1 cellular context compared by ENCODE assay signal in the genomic region with DNA sequence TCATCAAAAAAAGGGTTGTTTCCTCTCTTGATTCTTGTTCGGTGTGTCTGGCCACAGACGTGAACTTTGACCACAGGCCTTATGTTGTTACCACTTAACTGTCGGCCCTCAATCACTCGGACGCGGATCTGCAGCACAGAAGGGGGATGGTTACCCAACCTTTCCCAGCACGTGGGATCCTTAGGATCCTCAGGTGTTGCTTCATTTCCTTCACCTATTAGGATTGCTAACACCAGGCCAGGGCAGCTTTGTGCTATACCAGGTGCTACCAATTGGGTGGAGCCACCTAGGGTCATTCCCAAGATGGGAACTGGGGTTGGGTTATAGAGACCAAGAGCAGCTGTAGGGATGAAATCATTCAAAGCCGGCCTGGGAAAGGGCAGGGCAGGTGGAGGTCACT.
TF ChIP-seq lines count a peak whose summit lies in the region.

No MANE protein-coding gene starts in this region.

TF ChIP-seq in HepG2, 621 proteins besides CTCF, POLR2A, EP300 and RAD21 (continued from another document):
- TF ChIP-seq, protein P1, sequence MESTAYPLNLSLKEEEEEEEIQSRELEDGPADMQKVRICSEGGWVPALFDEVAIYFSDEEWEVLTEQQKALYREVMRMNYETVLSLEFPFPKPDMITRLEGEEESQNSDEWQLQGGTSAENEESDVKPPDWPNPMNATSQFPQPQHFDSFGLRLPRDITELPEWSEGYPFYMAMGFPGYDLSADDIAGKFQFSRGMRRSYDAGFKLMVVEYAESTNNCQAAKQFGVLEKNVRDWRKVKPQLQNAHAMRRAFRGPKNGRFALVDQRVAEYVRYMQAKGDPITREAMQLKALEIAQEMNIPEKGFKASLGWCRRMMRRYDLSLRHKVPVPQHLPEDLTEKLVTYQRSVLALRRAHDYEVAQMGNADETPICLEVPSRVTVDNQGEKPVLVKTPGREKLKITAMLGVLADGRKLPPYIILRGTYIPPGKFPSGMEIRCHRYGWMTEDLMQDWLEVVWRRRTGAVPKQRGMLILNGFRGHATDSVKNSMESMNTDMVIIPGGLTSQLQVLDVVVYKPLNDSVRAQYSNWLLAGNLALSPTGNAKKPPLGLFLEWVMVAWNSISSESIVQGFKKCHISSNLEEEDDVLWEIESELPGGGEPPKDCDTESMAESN (CRISPR knock-in tag; conservative IDR thresholded peaks at IDR 0.05), result no peak
